21 cellular contexts compared by ENCODE assay signal in the genomic region with DNA sequence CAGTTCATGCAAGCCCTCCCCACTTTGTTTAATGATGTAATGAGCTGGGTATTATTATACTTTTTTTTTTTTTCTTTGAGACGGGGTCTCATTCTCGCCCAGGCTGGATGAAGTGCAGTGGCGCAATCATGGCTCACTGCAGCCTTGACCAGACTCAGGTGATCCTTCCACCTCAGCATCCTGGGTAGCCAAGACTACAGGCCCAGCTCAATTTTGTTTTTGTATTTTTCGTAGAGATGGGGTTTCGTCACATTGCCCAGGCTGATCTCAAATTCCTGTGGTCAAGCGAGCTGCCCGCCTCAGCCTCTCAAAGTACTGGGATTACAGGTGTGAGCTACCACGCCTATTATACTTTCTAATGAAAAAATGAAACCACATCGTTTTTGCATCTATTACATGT. TPM values are rescaled to one million over a fixed set of nuclear protein-coding genes. Genes with fewer than 3 reads are reported as not detected.
A peak's percentile ranks its signal among the peaks of the same experiment; 100 is the strongest.
DNase-seq lines count a peak whose midpoint lies in the region; ATAC-seq, FAIRE-seq and TF ChIP-seq lines count a peak whose summit lies in the region.
"Had no signal": no experiment of that assay in that cellular context is flagged by ENCODE, and none has a peak within 500 bp of the region (broad histone marks: within the 10 kb centered on the region; RNA-seq: fewer than 3 reads in every experiment).

No MANE protein-coding gene starts in this region.

- H3K4me3 ChIP-seq in breast epithelium (no peak overlapping the region), OCI-LY7 (ENCODE audit: low read depth, low read length, poor library complexity, severe bottlenecking) (no peak overlapping the region), bronchial epithelial cell (ENCODE audit: low read depth, low read length) (no peak overlapping the region), subcutaneous abdominal adipose tissue (ENCODE audit: low read depth in 1 of 5, low read length in 5 of 5) (no peak overlapping the region)
- H3K4me3 ChIP-seq: A549, Peyer's patch had no signal

- no peak overlapping the region for H3K9ac ChIP-seq in subcutaneous abdominal adipose tissue (ENCODE audit: low read length in 5 of 5)

- H3K27me3 Mint-ChIP-seq in MCF 10A (ENCODE audit: insufficient read depth, unreplicated experiment): no peaks in the 10 kb centered on the region
- no peaks in the 10 kb centered on the region for H3K27me3 Mint-ChIP-seq in T-cell

- peak overlapping the region; percentile 22; the same call in 1 of the 2 replicates for H2AFZ ChIP-seq in OCI-LY7 (ENCODE audit: low read length)

- POLR2A ChIA-PET in MCF 10A (lab: Yijun Ruan, JAX) (interaction anchor here (0.6 to 6.8 kb wide), 20 partner anchors 17 to 824 kb away, joined by 3 to 90 read pairs (median 3); a partner anchor contains a TSS), OCI-LY7 (lab: Charles Lee) (interaction anchor here (0.6 to 7.0 kb wide), 9 partner anchors 16 to 783 kb away, joined by 3 to 80 read pairs (median 4); a partner anchor contains a TSS), T-cell (lab: Charles Lee) (interaction anchor here (0.6 to 1.1 kb wide), 5 partner anchors 19 to 189 kb away, joined by 3 to 5 read pairs (median 3); a partner anchor contains a TSS)

- TF ChIP-seq POLR2A in breast epithelium (IDR thresholded peaks at IDR 0.05): no peak

- CTCF ChIA-PET in MCF 10A (lab: Yijun Ruan, JAX): interaction anchor here (0.5 to 10.7 kb wide), 20 partner anchors 9 to 1120 kb away, joined by 3 to 272 read pairs (median 4); a partner anchor contains a TSS
- CTCF ChIA-PET in OCI-LY7 (lab: Charles Lee; ENCODE audit: unreplicated experiment): interaction anchor here (0.5 to 1.3 kb wide), 2 partner anchors 17 to 19 kb away, joined by 3 to 8 read pairs; a partner anchor contains a TSS
- CTCF ChIA-PET in T-cell (lab: Charles Lee): interaction anchor here (0.6 to 5.5 kb wide), 15 partner anchors 12 to 635 kb away, joined by 3 to 96 read pairs (median 4); a partner anchor contains a TSS

- BruUV-seq in MCF 10A (replicated peaks; lab: Mats Ljungman, UMichigan): no TSS peak
- no TSS peak for BruUV-seq in OCI-LY7 (replicated peaks; lab: Mats Ljungman, UMichigan)

- no peaks in the 10 kb centered on the region for H3K36me3 ChIP-seq in breast epithelium
- no peaks in the 10 kb centered on the region for H3K36me3 ChIP-seq in OCI-LY7 (ENCODE audit: insufficient read depth, low read length)
- no peaks in the 10 kb centered on the region for H3K36me3 ChIP-seq in bronchial epithelial cell (ENCODE audit: control insufficient read depth, insufficient read depth, low read length)
- no peaks in the 10 kb centered on the region for H3K36me3 ChIP-seq in subcutaneous abdominal adipose tissue (ENCODE audit: control insufficient read depth in 5 of 5, insufficient read depth in 5 of 5, low read length in 5 of 5)
- H3K36me3 ChIP-seq: Peyer's patch had no signal

- TF ChIP-seq CTCF in MCF 10A (IDR thresholded peaks at IDR 0.05; ENCODE audit: unreplicated experiment): no peak
- TF ChIP-seq CTCF in breast epithelium (IDR thresholded peaks at IDR 0.05): no peak
- TF ChIP-seq CTCF in OCI-LY7 (conservative IDR thresholded peaks at IDR 0.05; ENCODE audit: low read length): no peak
- no peak for TF ChIP-seq CTCF in bronchial epithelial cell (IDR thresholded peaks at IDR 0.05; ENCODE audit: insufficient read depth, low read length, severe bottlenecking)

- DNase-seq in MCF 10A (ENCODE audit: unreplicated experiment) (peak; percentile 65), breast epithelium (ENCODE audit: low spot score in 2 of 2) (no peak), OCI-LY7 (ENCODE audit: low spot score) (no peak), bronchial epithelial cell (ENCODE audit: low read depth) (peak; percentile 63), HK-2 (ENCODE audit: unreplicated experiment) (no peak), T-cell (no peak)
- DNase-seq: DMS79, GOT3, HFFc6, Kasumi-1, NCI-H1048, NCI-H146, NCI-H345, NCI-H526 treated with DMSO at 0.1 percent for 48 hours, Peyer's patch, SIG-M5 had no signal

- H3K9me3 Mint-ChIP-seq in MCF 10A (ENCODE audit: unreplicated experiment) (no peaks in the 10 kb centered on the region), T-cell (no peaks in the 10 kb centered on the region)
- H3K9me3 Mint-ChIP-seq: HFFc6 had no signal

- H3K9me3 ChIP-seq in breast epithelium (no peaks in the 10 kb centered on the region), OCI-LY7 (ENCODE audit: low read length) (no peaks in the 10 kb centered on the region), subcutaneous abdominal adipose tissue (ENCODE audit: control insufficient read depth in 5 of 5, low read length in 5 of 5) (no peaks in the 10 kb centered on the region)
- H3K9me3 ChIP-seq: A549, Peyer's patch had no signal

- H3K4me2 ChIP-seq in OCI-LY7 (ENCODE audit: low read length): no peak overlapping the region
- H3K4me2 ChIP-seq: A549 had no signal

- no peaks in the 10 kb centered on the region for H4K20me1 ChIP-seq in OCI-LY7 (ENCODE audit: insufficient read depth, low read length)

- H3K4me1 ChIP-seq in breast epithelium (peaks cover 0 to 4% of the 10 kb centered on the region in 2 donors), OCI-LY7 (ENCODE audit: insufficient read depth, low read length, poor library complexity, severe bottlenecking) (peaks cover 16% of the 10 kb centered on the region), subcutaneous abdominal adipose tissue (ENCODE audit: control insufficient read depth in 5 of 5, insufficient read depth in 5 of 5, low read length in 5 of 5) (peaks cover 3 to 33% (median 19%) of the 10 kb centered on the region in 5 donors)

- no peak overlapping the region for H3K4me3 Mint-ChIP-seq in MCF 10A (ENCODE audit: unreplicated experiment)
- no peak overlapping the region for H3K4me3 Mint-ChIP-seq in T-cell
- H3K4me3 Mint-ChIP-seq: HFFc6 had no signal

- no peaks in the 10 kb centered on the region for H3K9me2 ChIP-seq in OCI-LY7 (ENCODE audit: insufficient read depth, low read length)

- H3K27me3 ChIP-seq in breast epithelium (no peaks in the 10 kb centered on the region), bronchial epithelial cell (ENCODE audit: control insufficient read depth, insufficient read depth, low read length) (no peaks in the 10 kb centered on the region), subcutaneous abdominal adipose tissue (ENCODE audit: control insufficient read depth in 5 of 5, insufficient read depth in 4 of 5, low read length in 5 of 5) (no peaks in the 10 kb centered on the region)
- H3K27me3 ChIP-seq: Peyer's patch had no signal

- H3K4me1 Mint-ChIP-seq in MCF 10A (ENCODE audit: insufficient read depth, unreplicated experiment): peaks cover 11% of the 10 kb centered on the region
- peaks cover 12 to 22% (median 14%) of the 10 kb centered on the region in 3 donors for H3K4me1 Mint-ChIP-seq in T-cell

- H3K27ac ChIP-seq in breast epithelium (no peak overlapping the region), OCI-LY7 (ENCODE audit: low read depth, low read length, poor library complexity, severe bottlenecking) (no peak overlapping the region), subcutaneous abdominal adipose tissue (ENCODE audit: low read depth, low read length) (peak overlapping the region; percentile 29)
- H3K27ac ChIP-seq: A549, C4-2B had no signal

- no peaks in the 10 kb centered on the region; the same call in 1 of the 2 replicates for H3K79me2 ChIP-seq in OCI-LY7 (ENCODE audit: insufficient read depth, low read depth, low read length)

- no peak for FAIRE-seq in bronchial epithelial cell (lab: Jason Lieb, UNC)
- FAIRE-seq: A549, G401.6 had no signal

- H3K27ac Mint-ChIP-seq in MCF 10A (ENCODE audit: low read depth, unreplicated experiment) (no peak overlapping the region), T-cell (no peak overlapping the region)
- H3K27ac Mint-ChIP-seq: HFFc6 had no signal

- intact Hi-C loops in MCF 10A (cut with micrococcal nuclease): no loop called here
- intact Hi-C loops in breast epithelium (cut with DNase I; ENCODE audit: low total_unique reads): no loop called here
- intact Hi-C loops in OCI-LY7 (cut with micrococcal nuclease; ENCODE audit: unreplicated experiment): no loop called here

- ATAC-seq in T-cell (replicated peaks in 1 of 4) (no peak), HG03442 (IDR thresholded peaks at IDR 0.05; ENCODE audit: unreplicated experiment) (no peak)
- ATAC-seq: A549 had no signal

- H3K36me3 Mint-ChIP-seq in MCF 10A (ENCODE audit: insufficient read depth, unreplicated experiment) (peaks cover 9% of the 10 kb centered on the region), T-cell (peaks cover 1% of the 10 kb centered on the region)

RNA-seq across cellular contexts. Expression of a gene that starts 4.5 kb away (rescaled TPM):
- total RNA-seq in MCF 10A (2022) (38.6 and 48.8 TPM in 2 replicates), breast epithelium (10 to 100 TPM; 78.6 to 81.6 (median 80.9) TPM), OCI-LY7 (2022) (63.6 and 77.3 TPM in 2 replicates), bronchial epithelial cell (70.5 and 83.5 TPM in 2 replicates), T-cell (10 to 100 TPM; 78.5 to 94.1 (median 89.6) TPM)
- 75.5 and 79.2 TPM in 2 replicates for total RNA-seq in OCI-LY7 (2014; rRNA removed; shearing (Covaris generic))

RNA-seq across cellular contexts. Expression of a gene that starts 4.7 kb away (rescaled TPM):
- 1.3 and 2.1 TPM in 2 replicates for total RNA-seq in MCF 10A (2022)
- 1 to 10 TPM; 2.1 to 5.6 (median 2.5) TPM for total RNA-seq in breast epithelium
- 3.1 and 4.6 TPM in 2 replicates for total RNA-seq in OCI-LY7 (2014; rRNA removed; shearing (Covaris generic))
- 7.5 and 8.1 TPM in 2 replicates for total RNA-seq in OCI-LY7 (2022)
- 0.64 and 0.79 TPM in 2 replicates for total RNA-seq in bronchial epithelial cell
- total RNA-seq in T-cell: 1 to 10 TPM; 1.9 to 3.7 (median 3.4) TPM

RNA-seq across cellular contexts. Expression of a gene that starts 15.9 kb away (rescaled TPM):
- total RNA-seq in MCF 10A (2022): 64.7 and 112 TPM in 2 replicates
- 10 to 100 TPM; 20.5 to 51.5 (median 24.3) TPM for total RNA-seq in breast epithelium
- 33.7 and 43.6 TPM in 2 replicates for total RNA-seq in OCI-LY7 (2014; rRNA removed; shearing (Covaris generic))
- total RNA-seq in OCI-LY7 (2022): 130 TPM in 2 replicates
- 84.8 and 223 TPM in 2 replicates for total RNA-seq in bronchial epithelial cell
- 10 to 100 TPM; 11.8 to 35.5 (median 29.4) TPM for total RNA-seq in T-cell

RNA-seq across cellular contexts. Expression of a gene that starts 20.4 kb away (rescaled TPM):
- total RNA-seq in MCF 10A (2022) (0.47 TPM in 1 of 2 replicates, not detected in the other), breast epithelium (1 to 10 TPM; 1.2 to 2.6 (median 1.6) TPM), OCI-LY7 (2022) (0.97 and 1.4 TPM in 2 replicates), bronchial epithelial cell (0.51 TPM in 1 of 2 replicates, not detected in the other), T-cell (1 to 10 TPM; 2.5 to 3.5 (median 3.2) TPM)
- total RNA-seq in OCI-LY7 (2014; rRNA removed; shearing (Covaris generic)): 0.28 TPM in 2 replicates
- total RNA-seq: HFFc6 had no signal

RNA-seq across cellular contexts. Expression of a gene that starts 25.9 kb away (rescaled TPM):
- total RNA-seq in MCF 10A (2022): 126 and 135 TPM in 2 replicates
- 100 to 1,000 TPM in 2 of 3 donors, 10 to 100 TPM in 1; 91.1 to 151 (median 135) TPM for total RNA-seq in breast epithelium
- total RNA-seq in OCI-LY7 (2014; rRNA removed; shearing (Covaris generic)): 187 and 213 TPM in 2 replicates
- total RNA-seq in OCI-LY7 (2022): 146 and 149 TPM in 2 replicates
- total RNA-seq in bronchial epithelial cell: 65.0 and 71.8 TPM in 2 replicates
- 100 to 1,000 TPM; 221 to 291 (median 259) TPM for total RNA-seq in T-cell

Comparison
In these comparisons a context has a peak if more than half of its experiments do, and no peak if none do; other contexts are left out.
1. DNase-seq: peak in MCF 10A (single experiment) and bronchial epithelial cell (single experiment); none in breast epithelium (0 of 2), OCI-LY7 (single experiment), HK-2 (single experiment) and T-cell (0 of 34).